ENCODE assay signal across 9 cellular contexts in the genomic region with DNA sequence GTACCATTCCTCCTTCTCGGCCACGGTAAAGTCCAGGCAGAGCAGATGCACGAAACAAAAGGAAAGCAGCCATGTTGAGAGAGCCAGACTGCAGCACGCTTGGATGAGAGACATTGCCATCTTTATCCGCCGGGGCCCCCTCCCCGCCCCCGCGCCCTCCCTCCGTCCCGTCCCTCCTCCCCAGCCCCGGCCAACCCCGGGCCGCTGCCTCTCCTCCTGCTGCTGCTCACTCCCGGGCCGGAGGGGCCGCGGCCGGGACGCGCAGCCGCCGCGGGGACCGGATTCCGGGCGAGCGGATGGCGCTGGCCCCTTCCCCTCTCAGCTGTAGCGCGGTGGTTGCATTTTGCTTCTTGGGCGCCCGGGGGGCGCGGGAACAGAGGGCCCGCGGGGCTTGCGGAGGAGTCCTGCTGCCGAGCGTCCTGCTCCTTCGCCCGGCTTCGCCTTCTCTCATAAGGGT. TPM values are rescaled to one million over a fixed set of nuclear protein-coding genes. Genes with fewer than 3 reads are reported as not detected.
DNase-seq lines count a peak whose midpoint lies in the region; ATAC-seq and TF ChIP-seq lines count a peak whose summit lies in the region.
"Had no signal": no experiment of that assay in that cellular context is flagged by ENCODE, and none has a peak within 500 bp of the region (broad histone marks: within the 10 kb centered on the region; RNA-seq: fewer than 3 reads in every experiment).

No MANE protein-coding gene starts in this region.

- no peak overlapping the region for H3K9ac ChIP-seq in mucosa of stomach (ENCODE audit: low read length)

- no peak overlapping the region for H3K27ac Mint-ChIP-seq in CD8-positive, alpha-beta memory T cell

- TF ChIP-seq POLR2A in esophagus muscularis mucosa (IDR thresholded peaks at IDR 0.05; ENCODE audit: low read depth) = no peak

- no peak for TF ChIP-seq CTCF in esophagus muscularis mucosa (IDR thresholded peaks at IDR 0.05)

- no peak for TF ChIP-seq EP300 in esophagus muscularis mucosa (IDR thresholded peaks at IDR 0.05)

- POLR2A ChIA-PET in CD8-positive, alpha-beta memory T cell (lab: Charles Lee) = no interaction called here

- H3K27ac ChIP-seq in SJSA1 = peak overlapping the region; percentile 40
- peak overlapping the region; percentile 89 to 95 (median 92) for H3K27ac ChIP-seq in esophagus muscularis mucosa (replicated peaks in 1 of 4)
- no peak overlapping the region for H3K27ac ChIP-seq in CD8-positive, alpha-beta memory T cell (ENCODE audit: low read depth, low read length)

- H3K36me3 ChIP-seq in SJSA1 = peaks cover 3% of the 10 kb centered on the region; the same call in 1 of the 2 replicates
- no peaks in the 10 kb centered on the region for H3K36me3 ChIP-seq in esophagus muscularis mucosa
- H3K36me3 ChIP-seq in mucosa of stomach (ENCODE audit: control insufficient read depth, insufficient read depth, low read length) = no peaks in the 10 kb centered on the region
- H3K36me3 ChIP-seq in CD8-positive, alpha-beta memory T cell (ENCODE audit: insufficient read depth, low read length) = no peaks in the 10 kb centered on the region

- H3K27me3 Mint-ChIP-seq in CD8-positive, alpha-beta memory T cell = peaks cover 32 to 82% of the 10 kb centered on the region in 2 donors

- CTCF ChIA-PET in CD8-positive, alpha-beta memory T cell (lab: Charles Lee) = no interaction called here

- H3K27me3 ChIP-seq in SJSA1 (replicated peaks) = no peaks in the 10 kb centered on the region
- no peaks in the 10 kb centered on the region for H3K27me3 ChIP-seq in esophagus muscularis mucosa
- peaks cover 36% of the 10 kb centered on the region for H3K27me3 ChIP-seq in mucosa of stomach (ENCODE audit: control insufficient read depth, insufficient read depth, low read length)
- no peaks in the 10 kb centered on the region for H3K27me3 ChIP-seq in CD8-positive, alpha-beta memory T cell (ENCODE audit: insufficient read depth, low read length, poor library complexity, severe bottlenecking)

- no peaks in the 10 kb centered on the region for H3K36me3 Mint-ChIP-seq in CD8-positive, alpha-beta memory T cell

- H3K9me3 Mint-ChIP-seq in CD8-positive, alpha-beta memory T cell = peaks cover 0 to 7% (median 0%) of the 10 kb centered on the region in 5 donors

- peak; percentile 31 for DNase-seq in NCI-H2171 treated with DMSO at 0.1 percent for 48 hours (lab: John Stamatoyannopoulos, UW)
- DNase-seq in NCI-H2171 (lab: John Stamatoyannopoulos, UW) = no peak
- DNase-seq in SJSA1 (ENCODE audit: low read depth in 1 of 2, low spot score in 2 of 2) = peak in 1 of 2 experiments; percentile 51
- DNase-seq in esophagus muscularis mucosa (ENCODE audit: extremely low spot score) = no peak
- no peak for DNase-seq in NCI-H1048 (lab: John Stamatoyannopoulos, UW)
- no peak for DNase-seq in CD8-positive, alpha-beta memory T cell
- DNase-seq: DND-41 had no signal

- H3K4me1 Mint-ChIP-seq in CD8-positive, alpha-beta memory T cell = peaks cover 9 to 19% (median 13%) of the 10 kb centered on the region in 3 donors

- H3K9me3 ChIP-seq in SJSA1 (replicated peaks) (no peaks in the 10 kb centered on the region), esophagus muscularis mucosa (no peaks in the 10 kb centered on the region), mucosa of stomach (ENCODE audit: control insufficient read depth, low read length) (no peaks in the 10 kb centered on the region)
- H3K9me3 ChIP-seq in CD8-positive, alpha-beta memory T cell (ENCODE audit: low read length) = no peaks in the 10 kb centered on the region

- intact Hi-C loops in esophagus muscularis mucosa (cut with DNase I) = loop anchor here (1.0 to 10.0 kb wide), 4 partner anchors 135 to 758 kb away; a partner anchor contains a TSS

- H3K4me3 ChIP-seq in SJSA1 (peak overlapping the region; percentile 90), esophagus muscularis mucosa (peak overlapping the region; percentile 78 to 95 (median 90)), mucosa of stomach (ENCODE audit: low read length) (peak overlapping the region; percentile 33)
- no peak overlapping the region for H3K4me3 ChIP-seq in CD8-positive, alpha-beta memory T cell (ENCODE audit: low read length)

- no peak overlapping the region for H3K4me3 Mint-ChIP-seq in CD8-positive, alpha-beta memory T cell

- H3K4me1 ChIP-seq in SJSA1 (replicated peaks) (peaks cover 24% of the 10 kb centered on the region), esophagus muscularis mucosa (peaks cover 11 to 48% (median 43%) of the 10 kb centered on the region in 4 donors), mucosa of stomach (ENCODE audit: control insufficient read depth, insufficient read depth, low read length) (peaks cover 6% of the 10 kb centered on the region)
- no peaks in the 10 kb centered on the region for H3K4me1 ChIP-seq in CD8-positive, alpha-beta memory T cell (ENCODE audit: insufficient read depth, low read length)

- ATAC-seq in HG02610 (IDR thresholded peaks at IDR 0.05; ENCODE audit: unreplicated experiment) = peak; percentile 21

- WGBS in esophagus muscularis mucosa = no CpG with 5 or more reads among the region's 43 CpGs

RNA-seq across cellular contexts. Expression of a gene that starts 0.6 kb away (rescaled TPM):
- 6.7 and 26.1 TPM in 2 replicates for total RNA-seq in SJSA1 (2014; rRNA removed; shearing (Covaris generic))
- total RNA-seq in esophagus muscularis mucosa = 10 to 100 TPM; 33.1 to 53.3 (median 43.6) TPM
- not detected for total RNA-seq in CD8-positive, alpha-beta memory T cell
- not detected for polyA plus RNA-seq in CD8-positive, alpha-beta memory T cell
